ENCODE assay signal across 8 cellular contexts in the genomic region with DNA sequence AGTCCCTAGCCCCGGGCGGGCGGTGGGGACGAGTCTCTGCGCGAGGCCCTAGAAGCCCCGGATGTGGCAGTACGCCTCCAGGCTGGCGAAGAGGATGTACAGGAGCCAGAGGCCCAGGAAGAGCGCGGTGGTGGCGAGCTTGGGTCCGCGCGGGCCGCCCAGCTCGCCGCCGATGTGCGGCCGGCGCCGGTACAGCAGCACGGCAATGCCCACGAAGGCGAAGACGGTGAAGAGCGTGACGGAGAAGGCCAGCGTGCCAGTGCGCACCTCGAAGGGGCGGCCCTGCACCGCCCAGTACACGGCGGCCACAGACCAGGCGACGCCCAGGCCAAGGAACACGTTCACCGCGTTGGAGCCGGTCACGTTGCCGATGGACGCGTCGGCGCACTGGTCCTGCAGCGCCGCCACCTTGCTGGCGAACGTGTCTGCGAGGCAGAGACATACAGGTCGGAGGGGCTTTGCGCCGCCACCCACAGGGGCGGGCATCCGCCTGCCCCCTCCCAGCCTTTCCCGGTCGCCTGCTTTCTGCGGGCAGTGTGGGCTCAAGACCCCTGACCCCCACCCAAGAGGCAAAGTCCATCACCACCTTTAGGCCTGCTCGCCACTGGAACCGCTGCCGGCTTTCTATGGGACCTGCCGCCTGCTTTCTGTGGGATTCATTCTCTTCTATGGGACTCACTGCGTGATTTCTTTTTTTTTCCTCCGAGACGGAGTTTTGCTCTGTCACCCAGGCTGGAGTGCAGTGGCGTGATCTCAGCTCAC. TPM values are rescaled to one million over a fixed set of nuclear protein-coding genes. Genes with fewer than 3 reads are reported as not detected.
DNase-seq lines count a peak whose midpoint lies in the region; ATAC-seq and TF ChIP-seq lines count a peak whose summit lies in the region.

No MANE protein-coding gene starts in this region.

- peak overlapping the region; percentile 70 for H3K4me2 ChIP-seq in GM23338

- peak; percentile 43 for ATAC-seq in GM23338
- peak; percentile 64 for ATAC-seq in activated T-helper 17 cell treated with anti-CD3 and anti-CD28 coated beads, Interleukin-2, amount 50 U/mL, for 72 hours (replicated peaks)
- ATAC-seq in stimulated activated effector memory CD8-positive, alpha-beta T cell treated with anti-CD3 and anti-CD28 coated beads, Interleukin-12 subunit alpha, Interleukin-12 subunit beta, amount 100 ng/mL, for 72 hours: peak; percentile 65
- ATAC-seq in HG03565 (IDR thresholded peaks at IDR 0.05; ENCODE audit: unreplicated experiment): no peak
- ATAC-seq in GM21737 (IDR thresholded peaks at IDR 0.05; ENCODE audit: unreplicated experiment): no peak

- H3K27me3 Mint-ChIP-seq in GM23338 (ENCODE audit: insufficient read depth, low read depth, poor library complexity): peaks cover 32% of the 10 kb centered on the region
- peaks cover 15% of the 10 kb centered on the region for H3K27me3 Mint-ChIP-seq in activated T-helper 17 cell treated with anti-CD3 and anti-CD28 coated beads, Interleukin-2, amount 50 U/mL, for 72 hours

- DNase-seq in GM23338 (ENCODE audit: low spot score) (peak; percentile 79), NCI-H2107 (lab: John Stamatoyannopoulos, UW) (no peak)
- DNase-seq in stimulated activated effector memory CD8-positive, alpha-beta T cell treated with anti-CD3 and anti-CD28 coated beads, Interleukin-12 subunit alpha, Interleukin-12 subunit beta, amount 100 ng/mL, for 72 hours (ENCODE audit: low spot score in 2 of 2): peak in 1 of 2 donors; percentile 57
- DNase-seq in NK-92 treated with Interleukin-12 subunit alpha and Interleukin-12 subunit beta, amount 100 ng/mL, for 24 hours (lab: John Stamatoyannopoulos, UW): no peak

- H3K27ac Mint-ChIP-seq in GM23338: no peak overlapping the region
- H3K27ac Mint-ChIP-seq in activated T-helper 17 cell treated with anti-CD3 and anti-CD28 coated beads, Interleukin-2, amount 50 U/mL, for 72 hours: no peak overlapping the region
- H3K27ac Mint-ChIP-seq in stimulated activated effector memory CD8-positive, alpha-beta T cell treated with anti-CD3 and anti-CD28 coated beads, Interleukin-12 subunit alpha, Interleukin-12 subunit beta, amount 100 ng/mL, for 72 hours: peak overlapping the region; percentile 26

- H3K36me3 Mint-ChIP-seq in GM23338 (ENCODE audit: low read depth): no peaks in the 10 kb centered on the region
- no peaks in the 10 kb centered on the region for H3K36me3 Mint-ChIP-seq in activated T-helper 17 cell treated with anti-CD3 and anti-CD28 coated beads, Interleukin-2, amount 50 U/mL, for 72 hours (ENCODE audit: low read depth)
- H3K36me3 Mint-ChIP-seq in stimulated activated effector memory CD8-positive, alpha-beta T cell treated with anti-CD3 and anti-CD28 coated beads, Interleukin-12 subunit alpha, Interleukin-12 subunit beta, amount 100 ng/mL, for 72 hours: no peaks in the 10 kb centered on the region

- no peaks in the 10 kb centered on the region for H3K36me3 ChIP-seq in GM23338 (ENCODE audit: insufficient read depth)
- H3K36me3 ChIP-seq in iPS-15b (ENCODE audit: control insufficient read depth, insufficient read depth, low read length): no peaks in the 10 kb centered on the region

- H3K9me3 Mint-ChIP-seq in GM23338: no peaks in the 10 kb centered on the region
- no peaks in the 10 kb centered on the region for H3K9me3 Mint-ChIP-seq in activated T-helper 17 cell treated with anti-CD3 and anti-CD28 coated beads, Interleukin-2, amount 50 U/mL, for 72 hours
- H3K9me3 Mint-ChIP-seq in stimulated activated effector memory CD8-positive, alpha-beta T cell treated with anti-CD3 and anti-CD28 coated beads, Interleukin-12 subunit alpha, Interleukin-12 subunit beta, amount 100 ng/mL, for 72 hours: no peaks in the 10 kb centered on the region

- H3K9me2 ChIP-seq in GM23338 (ENCODE audit: insufficient read depth): no peaks in the 10 kb centered on the region

- H3K4me1 Mint-ChIP-seq in GM23338: peaks cover 12% of the 10 kb centered on the region; the same call in 2 of the 3 replicates
- H3K4me1 Mint-ChIP-seq in activated T-helper 17 cell treated with anti-CD3 and anti-CD28 coated beads, Interleukin-2, amount 50 U/mL, for 72 hours: no peaks in the 10 kb centered on the region
- H3K4me1 Mint-ChIP-seq in stimulated activated effector memory CD8-positive, alpha-beta T cell treated with anti-CD3 and anti-CD28 coated beads, Interleukin-12 subunit alpha, Interleukin-12 subunit beta, amount 100 ng/mL, for 72 hours: peaks cover 19% of the 10 kb centered on the region

- H2AFZ ChIP-seq in GM23338: peak overlapping the region; percentile 91

- H3K4me3 ChIP-seq in GM23338 (peak overlapping the region; percentile 47), iPS-15b (ENCODE audit: low read depth, low read length) (peak overlapping the region; percentile 61)

- H3K4me1 ChIP-seq in GM23338 (ENCODE audit: insufficient read depth): peaks cover 13% of the 10 kb centered on the region
- H3K4me1 ChIP-seq in iPS-15b (ENCODE audit: control insufficient read depth, insufficient read depth, low read length): peaks cover 3% of the 10 kb centered on the region

- H3K27ac ChIP-seq in GM23338 (ENCODE audit: low read depth): no peak overlapping the region

- H3K79me2 ChIP-seq in GM23338 (replicated peaks; ENCODE audit: insufficient read depth): no peaks in the 10 kb centered on the region

- no peaks in the 10 kb centered on the region for H3K9me3 ChIP-seq in iPS-15b (ENCODE audit: control insufficient read depth, insufficient read depth, low read length)

- peaks cover 45% of the 10 kb centered on the region for H3K27me3 ChIP-seq in GM23338 (ENCODE audit: insufficient read depth)
- peaks cover 31% of the 10 kb centered on the region for H3K27me3 ChIP-seq in iPS-15b (ENCODE audit: control insufficient read depth, insufficient read depth, low read length)

- no peaks in the 10 kb centered on the region for H4K20me1 ChIP-seq in GM23338 (replicated peaks; ENCODE audit: insufficient read depth)

- peak overlapping the region; percentile 47 for H3K9ac ChIP-seq in iPS-15b (ENCODE audit: low read depth, low read length)

- peak overlapping the region; percentile 64 for H3K4me3 Mint-ChIP-seq in GM23338
- H3K4me3 Mint-ChIP-seq in activated T-helper 17 cell treated with anti-CD3 and anti-CD28 coated beads, Interleukin-2, amount 50 U/mL, for 72 hours: peak overlapping the region; percentile 69
- peak overlapping the region; percentile 64 for H3K4me3 Mint-ChIP-seq in stimulated activated effector memory CD8-positive, alpha-beta T cell treated with anti-CD3 and anti-CD28 coated beads, Interleukin-12 subunit alpha, Interleukin-12 subunit beta, amount 100 ng/mL, for 72 hours

- TF ChIP-seq CTCF in GM23338 (conservative IDR thresholded peaks at IDR 0.05; ENCODE audit: low read depth in 2 of 2): peak in 1 of 2 experiments; percentile 66; a peak in 3 of 4 replicates

- H3F3A ChIP-seq in GM23338 (replicated peaks; ENCODE audit: low read depth): peaks cover 8% of the 10 kb centered on the region

TF ChIP-seq in GM23338, 12 proteins besides CTCF, POLR2A, EP300 and RAD21:
- TF ChIP-seq POLR2AphosphoS5 (IDR thresholded peaks at IDR 0.05; ENCODE audit: low read depth) (peak; percentile 45; the same call in 1 of the 2 replicates), CREB1 (CRISPR knock-in tag; IDR thresholded peaks at IDR 0.05; ENCODE audit: low read depth) (peak; percentile 33; the same call in 1 of the 2 replicates), EZH2 (IDR thresholded peaks at IDR 0.05; ENCODE audit: low read depth, unreplicated experiment) (no peak)

RNA-seq across cellular contexts. Expression of a gene that starts 10.9 kb away (rescaled TPM):
- total RNA-seq in GM23338 (2014; rRNA removed; shearing (Covaris generic)): 33.7 and 40.7 TPM in 2 replicates
- 20.6 and 20.8 TPM in 2 replicates for polyA plus RNA-seq in GM23338 (2016; fragmentation: Nextera tagmentation; extraction: Ambion mirVana)
- total RNA-seq in activated T-helper 17 cell treated with anti-CD3 and anti-CD28 coated beads, Interleukin-2, amount 50 U/mL, for 72 hours: under 1 TPM in 1 of 2 donors, not detected in 1; 0.39 TPM

RNA-seq across cellular contexts. Expression of a gene that starts 41.5 kb away (rescaled TPM):
- 10.0 and 11.6 TPM in 2 replicates for total RNA-seq in GM23338 (2014; rRNA removed; shearing (Covaris generic))
- 0.86 and 1.1 TPM in 2 replicates for polyA plus RNA-seq in GM23338 (2016; fragmentation: Nextera tagmentation; extraction: Ambion mirVana)
- total RNA-seq in activated T-helper 17 cell treated with anti-CD3 and anti-CD28 coated beads, Interleukin-2, amount 50 U/mL, for 72 hours: under 1 TPM; 0.06 to 0.50 TPM

RNA-seq across cellular contexts. Expression of a gene that starts 53.8 kb away (rescaled TPM):
- 19.8 and 28.0 TPM in 2 replicates for total RNA-seq in GM23338 (2014; rRNA removed; shearing (Covaris generic))
- polyA plus RNA-seq in GM23338 (2016; fragmentation: Nextera tagmentation; extraction: Ambion mirVana): 26.2 and 31.1 TPM in 2 replicates
- 10 to 100 TPM; 12.9 to 17.7 TPM for total RNA-seq in activated T-helper 17 cell treated with anti-CD3 and anti-CD28 coated beads, Interleukin-2, amount 50 U/mL, for 72 hours

Comparison
In these comparisons a context has a peak if more than half of its experiments do, and no peak if none do; other contexts are left out.
1. ATAC-seq: peak in GM23338 (single experiment), activated T-helper 17 cell treated with anti-CD3 and anti-CD28 coated beads, Interleukin-2, amount 50 U/mL, for 72 hours (single experiment) and stimulated activated effector memory CD8-positive, alpha-beta T cell treated with anti-CD3 and anti-CD28 coated beads, Interleukin-12 subunit alpha, Interleukin-12 subunit beta, amount 100 ng/mL, for 72 hours (single experiment); none in HG03565 (single experiment) and GM21737 (single experiment).
2. RNA of a gene that starts 10.9 kb away (total RNA-seq): 33.7 to 40.7 TPM in GM23338; 0.39 TPM in activated T-helper 17 cell treated with anti-CD3 and anti-CD28 coated beads, Interleukin-2, amount 50 U/mL, for 72 hours; every median in the first group is over 10 times any median in the second.
3. Peak in every context shown above with its lines, with median percentiles within 50 percentile points of each other: H3K4me3 Mint-ChIP-seq.